In genomic region chr18:48696-49095, GRCh38 we compare ENCODE assay signal across 3 cellular contexts. TPM values are rescaled to one million over a fixed set of nuclear protein-coding genes. Genes with fewer than 3 reads are reported as not detected.
"Had no signal": no experiment of that assay in that cellular context is flagged by ENCODE, and none has a peak within 500 bp of the region (broad histone marks: within the 10 kb centered on the region; RNA-seq: fewer than 3 reads in every experiment).

No MANE protein-coding gene starts in this region.

RNA-seq across cellular contexts. Expression of gene TUBB8B, which starts 0.7 kb away (rescaled TPM):
- total RNA-seq: LHCN-M2, M059J, MCF 10A had no signal
